In genomic region chr2:23601301-23601965, GRCh38 we compare ENCODE assay signal across 16 cellular contexts.
DNase-seq lines count a peak whose midpoint lies in the region; ATAC-seq lines count a peak whose summit lies in the region.
"Had no signal": no experiment of that assay in that cellular context is flagged by ENCODE, and none has a peak within 500 bp of the region (broad histone marks: within the 10 kb centered on the region; RNA-seq: fewer than 3 reads in every experiment).

No MANE protein-coding gene starts in this region.

- no peak overlapping the region for H3K4me3 ChIP-seq in SJCRH30
- no peak overlapping the region for H3K4me3 ChIP-seq in skeletal muscle satellite cell (ENCODE audit: low read length)
- H3K4me3 ChIP-seq: heart left ventricle, skin epidermis had no signal

- ATAC-seq in GM19351 (IDR thresholded peaks at IDR 0.05; ENCODE audit: unreplicated experiment) = no peak

- H3K9me3 ChIP-seq in SJCRH30 (replicated peaks) = peaks cover 10% of the 10 kb centered on the region
- H3K9me3 ChIP-seq in skeletal muscle satellite cell (replicated peaks; ENCODE audit: low read length) = peaks cover 6% of the 10 kb centered on the region

- H3K4me2 ChIP-seq in skeletal muscle satellite cell (ENCODE audit: low read length) = peak overlapping the region; percentile 51

- DNase-seq in EL = peak; percentile 43
- no peak for DNase-seq in SJCRH30
- DNase-seq in kidney glomerular epithelial cell (lab: John Stamatoyannopoulos, UW) = peak; percentile 41
- DNase-seq in activated T-cell treated with anti-CD3 and anti-CD28 coated beads for 4 hours = no peak
- no peak for DNase-seq in NCI-H446 (lab: John Stamatoyannopoulos, UW)
- DNase-seq in A172 (ENCODE audit: low spot score) = no peak
- DNase-seq: activated B cell treated with CpG ODN at 0.5 μM for 24 hours; activated CD8-positive, alpha-beta memory T cell treated with anti-CD3 and anti-CD28 coated beads, Interleukin-2, amount 50 U/mL, for 48 hours; activated naive CD8-positive, alpha-beta T cell treated with anti-CD3 and anti-CD28 coated beads, Interleukin-2, amount 50 U/mL, for 24 hours; DMS 273 treated with DMSO at 0.1 percent for 48 hours; left cardiac atrium; NCI-H510A had no signal

- H3K27me3 ChIP-seq in SJCRH30 (no peaks in the 10 kb centered on the region), skeletal muscle satellite cell (ENCODE audit: control insufficient read depth, insufficient read depth, low read length) (no peaks in the 10 kb centered on the region)
- H3K27me3 ChIP-seq: heart left ventricle had no signal

- peaks cover 11% of the 10 kb centered on the region for H3K4me1 ChIP-seq in SJCRH30
- peaks cover 35% of the 10 kb centered on the region for H3K4me1 ChIP-seq in skeletal muscle satellite cell (ENCODE audit: control insufficient read depth, insufficient read depth, low read length)

- peak overlapping the region; percentile 29 for H3K27ac ChIP-seq in SJCRH30

- peak overlapping the region; percentile 61 for H3K9ac ChIP-seq in skeletal muscle satellite cell (ENCODE audit: low read depth, low read length)

- H3K36me3 ChIP-seq in SJCRH30 (no peaks in the 10 kb centered on the region), skeletal muscle satellite cell (ENCODE audit: insufficient read depth, low read length) (no peaks in the 10 kb centered on the region)
- H3K36me3 ChIP-seq: heart left ventricle had no signal

Comparison
In these comparisons a context has a peak if more than half of its experiments do, and no peak if none do; other contexts are left out.
1. DNase-seq: peak in EL (single experiment) and kidney glomerular epithelial cell (single experiment); none in SJCRH30 (0 of 2), activated T-cell treated with anti-CD3 and anti-CD28 coated beads for 4 hours (single experiment), NCI-H446 (0 of 2) and A172 (single experiment).